ENCODE assay signal across 1 cellular context in genomic region chr12:50924439-50925341, GRCh38.
TF ChIP-seq lines count a peak whose summit lies in the region.

No MANE protein-coding gene starts in this region.

TF ChIP-seq in GM12878, 131 proteins besides CTCF, POLR2A, EP300 and RAD21 (continued from another document):
- TF ChIP-seq E4F1 (IDR thresholded peaks at IDR 0.05; ENCODE audit: borderline replicate concordance, partially characterized antibody) = no peak
- TF ChIP-seq CHD2 (IDR thresholded peaks at IDR 0.05; ENCODE audit: borderline replicate concordance, low read depth, low read length) = 0 out of 2 replicates have a peak, but pooled peaks have one; percentile 55
- TF ChIP-seq SUZ12 (IDR thresholded peaks at IDR 0.05; ENCODE audit: unreplicated experiment) = no peak
- TF ChIP-seq STAT3 (IDR thresholded peaks at IDR 0.05; ENCODE audit: low read depth, low read length) = no peak
- peak; percentile 84 for TF ChIP-seq SREBF1 (IDR thresholded peaks at IDR 0.05; ENCODE audit: low read length)
